1 cellular context compared by ENCODE assay signal in genomic region chr15:65463096-65463495, GRCh38. TPM values are rescaled to one million over a fixed set of nuclear protein-coding genes. Genes with fewer than 3 reads are reported as not detected.
"Had no signal": no experiment of that assay in that cellular context is flagged by ENCODE, and none has a peak within 500 bp of the region (broad histone marks: within the 10 kb centered on the region; RNA-seq: fewer than 3 reads in every experiment).

No MANE protein-coding gene starts in this region.

RNA-seq across cellular contexts. Expression of gene IGDCC4, which starts 40.3 kb away (rescaled TPM):
- polyA plus RNA-seq: liver had no signal
